In genomic region chr5:15009420-15009819, GRCh38 we compare ENCODE assay signal across 11 cellular contexts.
DNase-seq lines count a peak whose midpoint lies in the region; ATAC-seq, FAIRE-seq and TF ChIP-seq lines count a peak whose summit lies in the region.
"Had no signal": no experiment of that assay in that cellular context is flagged by ENCODE, and none has a peak within 500 bp of the region (broad histone marks: within the 10 kb centered on the region; RNA-seq: fewer than 3 reads in every experiment).

No MANE protein-coding gene starts in this region.

- DNase-seq in H4 (ENCODE audit: low spot score) (peak; percentile 90), NCI-H226 (peak; percentile 83), bronchial epithelial cell (ENCODE audit: low read depth) (peak; percentile 91), mesothelial cell of epicardium (ENCODE audit: low spot score in 2 of 2, unreplicated experiment in 2 of 2) (no peak), GF-D8 (lab: John Stamatoyannopoulos, UW) (no peak), epidermal melanocyte (ENCODE audit: insufficient read length, low spot score) (no peak)
- no peak for DNase-seq in stimulated activated CD4-positive, alpha-beta T cell treated with anti-CD3 and anti-CD28 coated beads, Interleukin-1b, Interleukin-23, amount 100 ng/mL, for 48 hours
- DNase-seq: activated CD8-positive, alpha-beta memory T cell treated with anti-CD3 and anti-CD28 coated beads, Interleukin-2, amount 50 U/mL, for 4 hours had no signal

- H3K4me1 Mint-ChIP-seq in mesothelial cell of epicardium, result peaks cover 21% of the 10 kb centered on the region

- FAIRE-seq in bronchial epithelial cell (lab: Jason Lieb, UNC), result no peak
- FAIRE-seq: GM12878 had no signal

- H3K36me3 ChIP-seq in bronchial epithelial cell (ENCODE audit: control insufficient read depth, insufficient read depth, low read length), result no peaks in the 10 kb centered on the region

- H3K9me3 Mint-ChIP-seq in mesothelial cell of epicardium, result no peaks in the 10 kb centered on the region
- H3K9me3 Mint-ChIP-seq: stimulated activated naive CD8-positive, alpha-beta T cell treated with anti-CD3 and anti-CD28 coated beads, Interleukin-15, Interleukin-2, amounts not matched to agents 100 ng/mL and 50 ng/mL, for 24 hours had no signal

- no peaks in the 10 kb centered on the region for H3K27me3 ChIP-seq in bronchial epithelial cell (ENCODE audit: control insufficient read depth, insufficient read depth, low read length)

- peak overlapping the region; percentile 55 for H3K27ac Mint-ChIP-seq in mesothelial cell of epicardium
- H3K27ac Mint-ChIP-seq: stimulated activated naive CD8-positive, alpha-beta T cell treated with anti-CD3 and anti-CD28 coated beads, Interleukin-15, Interleukin-2, amounts not matched to agents 100 ng/mL and 50 ng/mL, for 24 hours had no signal

- no peak overlapping the region for H3K4me3 Mint-ChIP-seq in mesothelial cell of epicardium
- H3K4me3 Mint-ChIP-seq: stimulated activated naive CD8-positive, alpha-beta T cell treated with anti-CD3 and anti-CD28 coated beads, Interleukin-15, Interleukin-2, amounts not matched to agents 100 ng/mL and 50 ng/mL, for 24 hours had no signal

- ATAC-seq in HG03095 (IDR thresholded peaks at IDR 0.05; ENCODE audit: unreplicated experiment), result no peak
- ATAC-seq: GM12878 had no signal

- no peaks in the 10 kb centered on the region for H3K36me3 Mint-ChIP-seq in mesothelial cell of epicardium

- H3K27me3 Mint-ChIP-seq in mesothelial cell of epicardium (ENCODE audit: low read depth), result no peaks in the 10 kb centered on the region

- TF ChIP-seq CTCF in bronchial epithelial cell (IDR thresholded peaks at IDR 0.05; ENCODE audit: insufficient read depth, low read length, severe bottlenecking), result no peak
- TF ChIP-seq CTCF in mesothelial cell of epicardium (IDR thresholded peaks at IDR 0.05; ENCODE audit: unreplicated experiment), result no peak

- no peak overlapping the region for H3K4me3 ChIP-seq in bronchial epithelial cell (ENCODE audit: low read depth, low read length)
- H3K4me3 ChIP-seq: GM12878 had no signal

Comparison
In these comparisons a context has a peak if more than half of its experiments do, and no peak if none do; other contexts are left out.
1. DNase-seq: peak in H4 (single experiment), NCI-H226 (single experiment) and bronchial epithelial cell (single experiment); none in mesothelial cell of epicardium (0 of 2), GF-D8 (single experiment), stimulated activated CD4-positive, alpha-beta T cell treated with anti-CD3 and anti-CD28 coated beads, Interleukin-1b, Interleukin-23, amount 100 ng/mL, for 48 hours (single experiment) and epidermal melanocyte (single experiment).